ENCODE assay signal across 16 cellular contexts in genomic region chr5:99320461-99320860, GRCh38.
DNase-seq lines count a peak whose midpoint lies in the region; ATAC-seq and TF ChIP-seq lines count a peak whose summit lies in the region.
"Had no signal": no experiment of that assay in that cellular context is flagged by ENCODE, and none has a peak within 500 bp of the region (broad histone marks: within the 10 kb centered on the region; RNA-seq: fewer than 3 reads in every experiment).

No MANE protein-coding gene starts in this region.

- H3K4me1 Mint-ChIP-seq in activated CD8-positive, alpha-beta memory T cell treated with anti-CD3 and anti-CD28 coated beads, Interleukin-2, amount 10 ng/mL, durations not matched to agents 7 days and 5 days: no peaks in the 10 kb centered on the region
- no peaks in the 10 kb centered on the region for H3K4me1 Mint-ChIP-seq in type B pancreatic cell (ENCODE audit: unreplicated experiment)
- H3K4me1 Mint-ChIP-seq: stimulated activated naive B cell treated with anti-CD40 and anti-IgM and Interleukin-4, amounts not matched to agents 10 μg/mL and 1 μg/mL and 100 μg/mL, for 72 hours had no signal

- H3K36me3 ChIP-seq in BE2C: no peaks in the 10 kb centered on the region
- H3K36me3 ChIP-seq: prostate gland had no signal

- no peaks in the 10 kb centered on the region; the same call in 1 of the 2 replicates for H3K9me3 ChIP-seq in BE2C
- H3K9me3 ChIP-seq: prostate gland had no signal

- peaks cover 4% of the 10 kb centered on the region for H3K9me3 Mint-ChIP-seq in activated CD8-positive, alpha-beta memory T cell treated with anti-CD3 and anti-CD28 coated beads, Interleukin-2, amount 10 ng/mL, durations not matched to agents 7 days and 5 days (ENCODE audit: low read depth)
- no peaks in the 10 kb centered on the region for H3K9me3 Mint-ChIP-seq in type B pancreatic cell
- H3K9me3 Mint-ChIP-seq: activated naive CD4-positive, alpha-beta T cell treated with anti-CD3 and anti-CD28 coated beads for 36 hours had no signal

- H3K4me3 Mint-ChIP-seq in activated CD8-positive, alpha-beta memory T cell treated with anti-CD3 and anti-CD28 coated beads, Interleukin-2, amount 10 ng/mL, durations not matched to agents 7 days and 5 days: no peak overlapping the region
- H3K4me3 Mint-ChIP-seq in type B pancreatic cell: no peak overlapping the region
- H3K4me3 Mint-ChIP-seq: activated CD8-positive, alpha-beta T cell treated with anti-CD3 and anti-CD28 coated beads for 36 hours; activated naive CD4-positive, alpha-beta T cell treated with anti-CD3 and anti-CD28 coated beads for 36 hours; stimulated activated naive B cell treated with anti-CD40 and anti-IgM and Interleukin-4, amounts not matched to agents 10 μg/mL and 1 μg/mL and 100 μg/mL, for 72 hours had no signal

- no peak overlapping the region for H3K27ac Mint-ChIP-seq in activated CD8-positive, alpha-beta memory T cell treated with anti-CD3 and anti-CD28 coated beads, Interleukin-2, amount 10 ng/mL, durations not matched to agents 7 days and 5 days
- H3K27ac Mint-ChIP-seq in type B pancreatic cell: no peak overlapping the region
- H3K27ac Mint-ChIP-seq: activated CD8-positive, alpha-beta T cell treated with anti-CD3 and anti-CD28 coated beads for 36 hours; activated naive CD4-positive, alpha-beta T cell treated with anti-CD3 and anti-CD28 coated beads for 36 hours; stimulated activated naive B cell treated with anti-CD40 and anti-IgM and Interleukin-4, amounts not matched to agents 10 μg/mL and 1 μg/mL and 100 μg/mL, for 72 hours had no signal

- H3K27me3 ChIP-seq in BE2C: no peaks in the 10 kb centered on the region

- ATAC-seq in GM18873 (IDR thresholded peaks at IDR 0.05; ENCODE audit: low FRiP score, unreplicated experiment): no peak
- ATAC-seq in activated CD8-positive, alpha-beta memory T cell treated with anti-CD3 and anti-CD28 coated beads, Interleukin-2, amount 10 ng/mL, durations not matched to agents 7 days and 5 days: no peak
- ATAC-seq: activated CD8-positive, alpha-beta T cell treated with anti-CD3 and anti-CD28 coated beads for 36 hours; esophagus mucosa; stimulated activated naive B cell treated with anti-CD40 and anti-IgM and Interleukin-4, amounts not matched to agents 10 μg/mL and 1 μg/mL and 100 μg/mL, for 72 hours had no signal

- DNase-seq in BE2C (peak; percentile 48), HT1080 (ENCODE audit: low read depth) (peak; percentile 23), NOMO-1 treated with dmso at 0.1 percent for 144 hours (lab: John Stamatoyannopoulos, UW; ENCODE audit: unreplicated experiment) (peak; percentile 59), epithelial cell of esophagus (ENCODE audit: low read depth) (peak; percentile 33), KBM-7 (no peak), type B pancreatic cell (ENCODE audit: extremely low spot score, unreplicated experiment) (no peak)
- DNase-seq in activated CD8-positive, alpha-beta memory T cell treated with anti-CD3 and anti-CD28 coated beads, Interleukin-2, amount 10 ng/mL, durations not matched to agents 7 days and 5 days: no peak
- DNase-seq: activated CD8-positive, alpha-beta T cell treated with anti-CD3 and anti-CD28 coated beads for 36 hours; activated naive CD4-positive, alpha-beta T cell treated with anti-CD3 and anti-CD28 coated beads for 36 hours; GDM1; stimulated activated CD4-positive, alpha-beta T cell treated with anti-CD3 and anti-CD28 coated beads, Interleukin-2, amount 100 ng/mL, for 24 hours; stimulated activated naive B cell treated with anti-CD40 and anti-IgM and Interleukin-4, amounts not matched to agents 10 μg/mL and 1 μg/mL and 100 μg/mL, for 72 hours; T-helper 2 cell had no signal

- CTCF ChIA-PET in activated CD8-positive, alpha-beta memory T cell treated with anti-CD3 and anti-CD28 coated beads, Interleukin-2, amount 10 ng/mL, durations not matched to agents 7 days and 5 days (lab: Charles Lee): no interaction called here

- H3K36me3 Mint-ChIP-seq in activated CD8-positive, alpha-beta memory T cell treated with anti-CD3 and anti-CD28 coated beads, Interleukin-2, amount 10 ng/mL, durations not matched to agents 7 days and 5 days: no peaks in the 10 kb centered on the region
- H3K36me3 Mint-ChIP-seq in type B pancreatic cell: no peaks in the 10 kb centered on the region
- H3K36me3 Mint-ChIP-seq: stimulated activated naive B cell treated with anti-CD40 and anti-IgM and Interleukin-4, amounts not matched to agents 10 μg/mL and 1 μg/mL and 100 μg/mL, for 72 hours had no signal

- H3K27me3 Mint-ChIP-seq in activated CD8-positive, alpha-beta memory T cell treated with anti-CD3 and anti-CD28 coated beads, Interleukin-2, amount 10 ng/mL, durations not matched to agents 7 days and 5 days: no peaks in the 10 kb centered on the region
- no peaks in the 10 kb centered on the region for H3K27me3 Mint-ChIP-seq in type B pancreatic cell
- H3K27me3 Mint-ChIP-seq: activated CD8-positive, alpha-beta T cell treated with anti-CD3 and anti-CD28 coated beads for 36 hours; stimulated activated naive B cell treated with anti-CD40 and anti-IgM and Interleukin-4, amounts not matched to agents 10 μg/mL and 1 μg/mL and 100 μg/mL, for 72 hours had no signal

- H3K4me1 ChIP-seq in BE2C: peaks cover 7% of the 10 kb centered on the region; the same call in 1 of the 2 replicates
- H3K4me1 ChIP-seq: prostate gland had no signal

- H3K4me3 ChIP-seq in BE2C (ENCODE audit: low read depth, low read length) (no peak overlapping the region), epithelial cell of esophagus (ENCODE audit: low read length) (no peak overlapping the region)
- H3K4me3 ChIP-seq: prostate gland had no signal

- in situ Hi-C loops in KBM-7 (cut with MboI; ENCODE audit: low pct_unique_long_range_greater_than_20kb, low sequenced_read_pairs): no loop called here

- TF ChIP-seq CTCF in BE2C (IDR thresholded peaks at IDR 0.05; ENCODE audit: low read depth, low read length) (no peak), epithelial cell of esophagus (IDR thresholded peaks at IDR 0.05; ENCODE audit: insufficient read depth, low read depth, low read length, missing control alignments) (no peak), type B pancreatic cell (conservative IDR thresholded peaks at IDR 0.05) (no peak)

Comparison
In these comparisons a context has a peak if more than half of its experiments do, and no peak if none do; other contexts are left out.
1. DNase-seq: peak in BE2C (single experiment), HT1080 (single experiment), NOMO-1 treated with dmso at 0.1 percent for 144 hours (single experiment) and epithelial cell of esophagus (single experiment); none in KBM-7 (single experiment), activated CD8-positive, alpha-beta memory T cell treated with anti-CD3 and anti-CD28 coated beads, Interleukin-2, amount 10 ng/mL, durations not matched to agents 7 days and 5 days (single experiment) and type B pancreatic cell (single experiment).